18 cellular contexts compared by ENCODE assay signal in the genomic region with DNA sequence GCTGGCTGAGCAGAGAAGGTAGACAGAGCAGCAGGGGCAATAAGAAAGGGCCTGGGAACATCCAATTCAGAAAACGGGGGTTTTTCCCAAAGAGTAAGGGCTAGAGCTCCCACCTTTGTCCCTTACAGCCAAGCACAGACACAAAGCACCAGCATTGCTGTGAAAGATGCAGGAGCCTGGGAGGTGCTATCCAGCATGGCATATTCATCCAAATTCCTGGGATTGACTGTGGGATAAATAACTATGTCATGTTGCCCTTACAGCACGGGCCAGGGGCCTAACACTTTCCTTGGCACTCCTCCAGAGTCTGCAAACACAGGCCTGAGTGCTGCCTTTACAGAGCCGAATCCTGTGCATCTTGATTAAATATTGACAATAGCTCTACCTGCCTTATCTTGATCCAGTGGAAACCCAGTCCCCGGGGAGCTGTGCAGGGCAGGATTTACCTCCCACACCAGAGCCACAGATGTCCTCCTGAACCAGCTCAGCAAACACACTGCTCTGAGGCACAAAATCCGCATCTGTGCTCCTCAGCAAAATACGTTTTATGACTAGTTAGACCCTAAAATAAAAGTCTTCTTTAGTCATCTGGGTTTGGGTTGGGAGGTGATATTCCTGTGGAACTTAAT. TPM values are rescaled to one million over a fixed set of nuclear protein-coding genes. Genes with fewer than 3 reads are reported as not detected.
DNase-seq lines count a peak whose midpoint lies in the region; ATAC-seq and TF ChIP-seq lines count a peak whose summit lies in the region.
"Had no signal": no experiment of that assay in that cellular context is flagged by ENCODE, and none has a peak within 500 bp of the region (broad histone marks: within the 10 kb centered on the region; RNA-seq: fewer than 3 reads in every experiment).

No MANE protein-coding gene starts in this region.

- TF ChIP-seq CTCF in ascending aorta (IDR thresholded peaks at IDR 0.05) = no peak

- no peaks in the 10 kb centered on the region for H3K27me3 ChIP-seq in ascending aorta
- H3K27me3 ChIP-seq: testis had no signal

- H3K27ac ChIP-seq in ascending aorta = peak overlapping the region; percentile 20 to 52
- H3K27ac ChIP-seq: skin epidermis, testis had no signal

- peaks cover 24 to 34% of the 10 kb centered on the region in 2 donors for H3K4me1 ChIP-seq in ascending aorta

- DNase-seq in HT-29 (ENCODE audit: low spot score) (peak; percentile 96), NCI-H2196 treated with DMSO at 0.1 percent for 48 hours (lab: John Stamatoyannopoulos, UW; ENCODE audit: unreplicated experiment) (peak; percentile 75), ascending aorta (ENCODE audit: low spot score in 2 of 2) (no peak), renal cortical epithelial cell (ENCODE audit: low read depth) (peak; percentile 35), putamen (ENCODE audit: low spot score) (no peak), medulla oblongata (ENCODE audit: extremely low spot score) (no peak)
- DNase-seq in activated CD8-positive, alpha-beta memory T cell treated with anti-CD3 and anti-CD28 coated beads, Interleukin-2, amount 50 U/mL, for 48 hours = no peak
- DNase-seq: activated CD4-positive, alpha-beta T cell treated with anti-CD3 and anti-CD28 coated beads for 1 hour; activated T-cell treated with anti-CD3 and anti-CD28 coated beads, Interleukin-2, amount 50 U/mL, for 48 hours; anterior cingulate cortex; foreskin melanocyte; H9; kidney glomerular epithelial cell; testis had no signal

- H3K4me3 ChIP-seq in ascending aorta = no peak overlapping the region
- H3K4me3 ChIP-seq: skin epidermis, testis had no signal

- intact Hi-C loops in ascending aorta (cut with DNase I) = no loop called here

- no peak for ATAC-seq in GM18873 (IDR thresholded peaks at IDR 0.05; ENCODE audit: low FRiP score, unreplicated experiment)

- no peaks in the 10 kb centered on the region for H3K36me3 ChIP-seq in ascending aorta

- no peaks in the 10 kb centered on the region for H3K9me3 ChIP-seq in ascending aorta
- H3K9me3 ChIP-seq: testis had no signal

RNA-seq across cellular contexts. Expression of gene POU2AF3, which starts 36.3 kb away (rescaled TPM):
- total RNA-seq in HT-29 (2014; rRNA removed; shearing (Covaris generic)) = 14.5 and 23.0 TPM in 2 replicates
- total RNA-seq in ascending aorta (not detected), renal cortical epithelial cell (not detected in 2 replicates)

RNA-seq across cellular contexts. Expression of gene POU2AF1, which starts 44.5 kb away (rescaled TPM):
- total RNA-seq in HT-29 (2014; rRNA removed; shearing (Covaris generic)) = 2.0 and 4.0 TPM in 2 replicates
- total RNA-seq in ascending aorta (0.11 TPM), renal cortical epithelial cell (not detected in 2 replicates)
- total RNA-seq: H9, NCI-H460, neural crest cell had no signal

Comparison
In these comparisons a context has a peak if more than half of its experiments do, and no peak if none do; other contexts are left out.
1. DNase-seq: peak in HT-29 (single experiment), NCI-H2196 treated with DMSO at 0.1 percent for 48 hours (single experiment) and renal cortical epithelial cell (single experiment); none in ascending aorta (0 of 2), putamen (single experiment), medulla oblongata (single experiment) and activated CD8-positive, alpha-beta memory T cell treated with anti-CD3 and anti-CD28 coated beads, Interleukin-2, amount 50 U/mL, for 48 hours (single experiment).
2. RNA of gene POU2AF3, which starts 36.3 kb away (total RNA-seq): 14.5 to 23.0 TPM in HT-29; not detected in ascending aorta (single experiment) and not detected in renal cortical epithelial cell; every median in the first group is over 10 times any median in the second.